In genomic region chr4:185583813-185584212, GRCh38 we compare ENCODE assay signal across 26 cellular contexts. TPM values are rescaled to one million over a fixed set of nuclear protein-coding genes. Genes with fewer than 3 reads are reported as not detected.
"Had no signal": no experiment of that assay in that cellular context is flagged by ENCODE, and none has a peak within 500 bp of the region (broad histone marks: within the 10 kb centered on the region; RNA-seq: fewer than 3 reads in every experiment).

No MANE protein-coding gene starts in this region.

- H3K36me3 ChIP-seq: colonic mucosa had no signal

- H3K4me3 Mint-ChIP-seq: activated CD4-positive, alpha-beta memory T cell treated with anti-CD3 and anti-CD28 coated beads for 36 hours; activated CD4-positive, alpha-beta T cell treated with anti-CD3 and anti-CD28 coated beads for 36 hours; activated CD4-positive, alpha-beta T cell treated with anti-CD3 and anti-CD28 coated beads, Interleukin-2, amount 10 ng/mL, durations not matched to agents 24 days and 14 days; activated CD8-positive, alpha-beta memory T cell treated with anti-CD3 and anti-CD28 coated beads, Interleukin-2, amount 10 ng/mL, durations not matched to agents 7 days and 5 days; activated CD8-positive, alpha-beta T cell treated with anti-CD3 and anti-CD28 coated beads, Interleukin-2, amount 10 ng/mL, durations not matched to agents 7 days and 5 days; activated naive CD4-positive, alpha-beta T cell treated with anti-CD3 and anti-CD28 coated beads, Interleukin-2, amount 10 ng/mL, durations not matched to agents 7 days and 5 days; activated naive CD8-positive, alpha-beta T cell treated with anti-CD3 and anti-CD28 coated beads, Interleukin-2, amount 10 ng/mL, durations not matched to agents 7 days and 5 days; activated T-cell treated with anti-CD3 and anti-CD28 coated beads, Interleukin-2, amount 50 U/mL, for 24 hours; activated T-cell treated with anti-CD3 and anti-CD28 coated beads, Interleukin-2, amount 50 U/mL, for 72 hours had no signal

- H3K27me3 ChIP-seq: colonic mucosa, esophagus squamous epithelium had no signal

- H3K27ac ChIP-seq: colonic mucosa, epithelial cell of prostate, esophagus squamous epithelium had no signal

- H3K27ac Mint-ChIP-seq: activated CD4-positive, alpha-beta memory T cell treated with anti-CD3 and anti-CD28 coated beads for 36 hours; activated CD4-positive, alpha-beta T cell treated with anti-CD3 and anti-CD28 coated beads for 36 hours; activated CD4-positive, alpha-beta T cell treated with anti-CD3 and anti-CD28 coated beads, Interleukin-2, amount 10 ng/mL, durations not matched to agents 24 days and 14 days; activated CD8-positive, alpha-beta memory T cell treated with anti-CD3 and anti-CD28 coated beads, Interleukin-2, amount 10 ng/mL, durations not matched to agents 7 days and 5 days; activated CD8-positive, alpha-beta T cell treated with anti-CD3 and anti-CD28 coated beads, Interleukin-2, amount 10 ng/mL, durations not matched to agents 7 days and 5 days; activated naive CD4-positive, alpha-beta T cell treated with anti-CD3 and anti-CD28 coated beads, Interleukin-2, amount 10 ng/mL, durations not matched to agents 7 days and 5 days; activated naive CD4-positive, alpha-beta T cell treated with anti-CD3 and anti-CD28 coated beads, Interleukin-2, amount 50 U/mL, for 72 hours; activated naive CD8-positive, alpha-beta T cell treated with anti-CD3 and anti-CD28 coated beads, Interleukin-2, amount 10 ng/mL, durations not matched to agents 7 days and 5 days; activated T-cell treated with anti-CD3 and anti-CD28 coated beads, Interleukin-2, amount 50 U/mL, for 24 hours; activated T-cell treated with anti-CD3 and anti-CD28 coated beads, Interleukin-2, amount 50 U/mL, for 72 hours had no signal

- ATAC-seq: activated CD4-positive, alpha-beta T cell treated with anti-CD3 and anti-CD28 coated beads for 36 hours; activated CD8-positive, alpha-beta memory T cell treated with anti-CD3 and anti-CD28 coated beads, Interleukin-2, amount 10 ng/mL, durations not matched to agents 7 days and 5 days; activated CD8-positive, alpha-beta T cell treated with anti-CD3 and anti-CD28 coated beads, Interleukin-2, amount 10 ng/mL, durations not matched to agents 7 days and 5 days; activated naive CD4-positive, alpha-beta T cell treated with anti-CD3 and anti-CD28 coated beads, Interleukin-2, amount 50 U/mL, for 72 hours; activated T-cell treated with anti-CD3 and anti-CD28 coated beads, Interleukin-2, amount 50 U/mL, for 72 hours had no signal

- DNase-seq: activated CD4-positive, alpha-beta memory T cell treated with anti-CD3 and anti-CD28 coated beads for 36 hours; activated CD4-positive, alpha-beta T cell treated with anti-CD3 and anti-CD28 coated beads for 36 hours; activated CD4-positive, alpha-beta T cell treated with anti-CD3 and anti-CD28 coated beads, Interleukin-2, amount 10 ng/mL, durations not matched to agents 24 days and 14 days; activated CD4-positive, CD25-positive, alpha-beta regulatory T cell; activated CD4-positive, CD25-positive, alpha-beta regulatory T cell treated with anti-CD3 and anti-CD28 coated beads, Interleukin-2, amount 50 U/mL, for 72 hours; activated CD8-positive, alpha-beta memory T cell treated with anti-CD3 and anti-CD28 coated beads, Interleukin-2, amount 10 ng/mL, durations not matched to agents 7 days and 5 days; activated CD8-positive, alpha-beta memory T cell treated with anti-CD3 and anti-CD28 coated beads, Interleukin-2, amount 50 U/mL, for 4 hours; activated CD8-positive, alpha-beta T cell treated with anti-CD3 and anti-CD28 coated beads, Interleukin-2, amount 10 ng/mL, durations not matched to agents 7 days and 5 days; activated gamma-delta T cell; activated naive CD4-positive, alpha-beta T cell; activated naive CD4-positive, alpha-beta T cell treated with anti-CD3 and anti-CD28 coated beads, Interleukin-2, amount 10 ng/mL, durations not matched to agents 7 days and 5 days; activated naive CD8-positive, alpha-beta T cell treated with anti-CD3 and anti-CD28 coated beads, Interleukin-2, amount 10 ng/mL, durations not matched to agents 7 days and 5 days; activated T-cell treated with anti-CD3 and anti-CD28 coated beads for 4 hours; activated T-cell treated with anti-CD3 and anti-CD28 coated beads, Interleukin-2, amount 50 U/mL, for 24 hours; activated T-cell treated with anti-CD3 and anti-CD28 coated beads, Interleukin-2, amount 50 U/mL, for 72 hours; central memory CD4-positive, alpha-beta T cell; cerebellar nuclear complex; colonic mucosa; effector CD8-positive, alpha-beta T cell; esophagus squamous epithelium; foreskin melanocyte; T-helper 2 cell had no signal

- H3K9me3 ChIP-seq: colonic mucosa, esophagus squamous epithelium had no signal

- H3K4me3 ChIP-seq: colonic mucosa, esophagus squamous epithelium had no signal

- H3K36me3 Mint-ChIP-seq: activated CD4-positive, alpha-beta memory T cell treated with anti-CD3 and anti-CD28 coated beads for 36 hours; activated CD8-positive, alpha-beta memory T cell treated with anti-CD3 and anti-CD28 coated beads, Interleukin-2, amount 10 ng/mL, durations not matched to agents 7 days and 5 days; activated naive CD4-positive, alpha-beta T cell treated with anti-CD3 and anti-CD28 coated beads, Interleukin-2, amount 10 ng/mL, durations not matched to agents 7 days and 5 days had no signal

- H3K9me3 Mint-ChIP-seq: activated CD4-positive, alpha-beta memory T cell treated with anti-CD3 and anti-CD28 coated beads for 36 hours; activated naive CD4-positive, alpha-beta T cell treated with anti-CD3 and anti-CD28 coated beads, Interleukin-2, amount 10 ng/mL, durations not matched to agents 7 days and 5 days; activated T-cell treated with anti-CD3 and anti-CD28 coated beads, Interleukin-2, amount 50 U/mL, for 24 hours; activated T-cell treated with anti-CD3 and anti-CD28 coated beads, Interleukin-2, amount 50 U/mL, for 72 hours had no signal

- H3K4me1 ChIP-seq: colonic mucosa had no signal

RNA-seq across cellular contexts. Expression of gene PDLIM3, which starts 48.5 kb away (rescaled TPM):
- total RNA-seq: activated CD4-positive, alpha-beta memory T cell treated with anti-CD3 and anti-CD28 coated beads for 36 hours; activated CD4-positive, alpha-beta T cell treated with anti-CD3 and anti-CD28 coated beads for 36 hours; activated CD4-positive, alpha-beta T cell treated with anti-CD3 and anti-CD28 coated beads, Interleukin-2, amount 10 ng/mL, durations not matched to agents 24 days and 14 days; activated CD8-positive, alpha-beta memory T cell treated with anti-CD3 and anti-CD28 coated beads for 36 hours; activated CD8-positive, alpha-beta memory T cell treated with anti-CD3 and anti-CD28 coated beads, Interleukin-2, amount 10 ng/mL, durations not matched to agents 7 days and 5 days; activated CD8-positive, alpha-beta T cell treated with anti-CD3 and anti-CD28 coated beads, Interleukin-2, amount 10 ng/mL, durations not matched to agents 7 days and 5 days; activated naive CD8-positive, alpha-beta T cell treated with anti-CD3 and anti-CD28 coated beads, Interleukin-2, amount 10 ng/mL, durations not matched to agents 7 days and 5 days; T-helper 1 cell treated with Interleukin-12 subunit alpha and Interleukin-12 subunit beta and Interleukin-4 antibody, amounts not matched to agents 30 ng/mL and 1 ng/mL, for 36 hours had no signal
